In genomic region chr1:98662354-98662665, GRCh38 we compare ENCODE assay signal across 8 cellular contexts. TPM values are rescaled to one million over a fixed set of nuclear protein-coding genes. Genes with fewer than 3 reads are reported as not detected.
DNase-seq lines count a peak whose midpoint lies in the region; ATAC-seq and TF ChIP-seq lines count a peak whose summit lies in the region.

No MANE protein-coding gene starts in this region.

- TF ChIP-seq CTCF in RWPE1 (conservative IDR thresholded peaks at IDR 0.05; ENCODE audit: low read depth) (no peak), esophagus squamous epithelium (IDR thresholded peaks at IDR 0.05) (no peak), natural killer cell (IDR thresholded peaks at IDR 0.05) (no peak)

- ATAC-seq in natural killer cell (no peak), HG02870 (IDR thresholded peaks at IDR 0.05; ENCODE audit: unreplicated experiment) (no peak)

- intact Hi-C loops in esophagus squamous epithelium (cut with DNase I) (no loop called here), natural killer cell (cut with micrococcal nuclease) (no loop called here)

- peaks cover 11 to 12% of the 10 kb centered on the region in 2 donors for H3K4me1 Mint-ChIP-seq in natural killer cell

- H3K4me1 ChIP-seq in esophagus squamous epithelium = peaks cover 7 to 27% (median 9%) of the 10 kb centered on the region in 3 donors

- peaks cover 28 to 41% of the 10 kb centered on the region in 2 donors for H3K27me3 Mint-ChIP-seq in natural killer cell (ENCODE audit: low read depth in 2 of 2)

- peak overlapping the region; percentile 67 to 92 (median 84) for H3K4me3 ChIP-seq in esophagus squamous epithelium

- no peak for TF ChIP-seq POLR2A in esophagus squamous epithelium (IDR thresholded peaks at IDR 0.05)

- peaks cover 7% of the 10 kb centered on the region for H3K36me3 Mint-ChIP-seq in natural killer cell

- no peak overlapping the region for H3K27ac Mint-ChIP-seq in natural killer cell

- H3K36me3 ChIP-seq in esophagus squamous epithelium = no peaks in the 10 kb centered on the region

- POLR2A ChIA-PET in RWPE1 (lab: Yijun Ruan, JAX; ENCODE audit: low non-redundant PET) = no interaction called here

- CTCF ChIA-PET in RWPE1 (lab: Yijun Ruan, JAX) = interaction anchor here (1.2 kb wide), 1 partner anchor 87 kb away, joined by 3 read pairs; no protein-coding TSS in a partner anchor

- WGBS in esophagus squamous epithelium, 2 donors = 0% methylated on average over 3 to 4 of the region's 6 CpGs

- H3K9me3 Mint-ChIP-seq in natural killer cell = peaks cover 0 to 4% of the 10 kb centered on the region in 2 donors

- no peaks in the 10 kb centered on the region for H3K27me3 ChIP-seq in esophagus squamous epithelium

- H3K4me3 Mint-ChIP-seq in natural killer cell = peak overlapping the region; percentile 82

- H3K9me3 ChIP-seq in esophagus squamous epithelium = no peaks in the 10 kb centered on the region

- H3K27ac ChIP-seq in RWPE1 (peak overlapping the region; percentile 93), esophagus squamous epithelium (peak overlapping the region; percentile 83 to 91 (median 86))

- DNase-seq in DMS53 treated with DMSO at 0.1 percent for 48 hours (lab: John Stamatoyannopoulos, UW; ENCODE audit: unreplicated experiment) = peak; percentile 59
- DNase-seq in RWPE1 (ENCODE audit: low spot score) = peak; percentile 23
- DNase-seq in esophagus squamous epithelium (lab: John Stamatoyannopoulos, UW) = no peak
- no peak for DNase-seq in natural killer cell
- DNase-seq in NCI-H2171 treated with DMSO at 0.1 percent for 48 hours (lab: John Stamatoyannopoulos, UW) = no peak
- DNase-seq in NCI-H524 (lab: John Stamatoyannopoulos, UW) = no peak
- DNase-seq in occipital lobe (lab: John Stamatoyannopoulos, UW) = no peak

RNA-seq across cellular contexts. Expression of gene SNX7, which starts 0.8 kb away (rescaled TPM):
- total RNA-seq in esophagus squamous epithelium (10 to 100 TPM in 3 of 4 donors, 1 to 10 TPM in 1; 9.1 to 33.9 (median 22.1) TPM), natural killer cell (under 1 TPM in 2 of 3 donors, not detected in 1; 0.14 to 0.93 TPM), occipital lobe (163 TPM)

Comparison
In these comparisons a context has a peak if more than half of its experiments do, and no peak if none do; other contexts are left out.
1. DNase-seq: peak in DMS53 treated with DMSO at 0.1 percent for 48 hours (single experiment) and RWPE1 (single experiment); none in esophagus squamous epithelium (single experiment), natural killer cell (single experiment), NCI-H2171 treated with DMSO at 0.1 percent for 48 hours (single experiment), NCI-H524 (0 of 2) and occipital lobe (single experiment).
2. RNA of gene SNX7, which starts 0.8 kb away (total RNA-seq): 163 TPM in occipital lobe (single experiment) and 9.1 to 33.9 TPM in esophagus squamous epithelium; 0.14 to 0.93 TPM in natural killer cell; every median in the first group is over 4 times any median in the second.